ENCODE assay signal across 26 cellular contexts in the genomic region with DNA sequence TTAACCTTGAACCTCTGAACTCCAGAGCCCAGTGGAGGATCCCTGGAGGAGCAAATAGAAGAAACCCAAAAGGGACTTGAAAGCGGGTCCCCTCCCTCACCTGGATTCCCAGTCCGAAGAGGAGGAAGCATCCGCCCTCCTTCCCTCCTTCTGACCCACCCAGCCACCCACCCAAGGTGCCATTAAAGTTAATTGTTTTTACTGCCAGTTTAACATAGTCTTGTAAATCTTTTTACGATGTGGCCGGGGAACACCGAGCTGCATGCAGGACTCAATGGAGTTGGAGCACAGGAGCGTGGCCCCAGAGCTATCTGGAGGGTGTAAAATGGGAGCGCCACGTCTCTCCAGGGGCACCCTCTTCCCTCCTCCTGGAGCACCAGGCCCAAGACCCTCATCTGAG. TPM values are rescaled to one million over a fixed set of nuclear protein-coding genes. Genes with fewer than 3 reads are reported as not detected.
"Had no signal": no experiment of that assay in that cellular context is flagged by ENCODE, and none has a peak within 500 bp of the region (broad histone marks: within the 10 kb centered on the region; RNA-seq: fewer than 3 reads in every experiment).

No MANE protein-coding gene starts in this region.

- H3K4me3 ChIP-seq: coronary artery, esophagus squamous epithelium, heart right ventricle, lower lobe of right lung, psoas muscle, sigmoid colon, testis, tibial artery, upper lobe of right lung, uterus had no signal

- H3K9me3 ChIP-seq: esophagus squamous epithelium, heart right ventricle, lower lobe of right lung, neutrophil, psoas muscle, sigmoid colon, testis, upper lobe of right lung, uterus had no signal

- FAIRE-seq: islet of Langerhans had no signal

- DNase-seq: effector memory CD8-positive, alpha-beta T cell; erythroblast; esophagus squamous epithelium; foreskin melanocyte; glutamatergic neuron; heart right ventricle; hippocampal formation; kidney glomerular epithelial cell; left ventricle myocardium superior; lower lobe of right lung; naive B cell; psoas muscle; right cardiac atrium; sigmoid colon; stimulated activated CD4-positive, alpha-beta T cell treated with anti-CD3 and anti-CD28 coated beads, Interleukin-4, amount 100 ng/mL, for 4 hours; stimulated activated naive CD8-positive, alpha-beta T cell treated with anti-CD3 and anti-CD28 coated beads, Interleukin-15, Interleukin-2, amounts not matched to agents 100 U/mL and 50 U/mL, for 24 hours; substantia nigra; testis; tibial artery; upper lobe of right lung; uterus had no signal

- H3K4me1 ChIP-seq: psoas muscle, upper lobe of right lung, uterus had no signal

- H3K36me3 ChIP-seq: esophagus squamous epithelium, heart right ventricle, lower lobe of right lung, neutrophil, sigmoid colon, tibial artery, upper lobe of right lung, uterus had no signal

- H3K27ac ChIP-seq: coronary artery, esophagus squamous epithelium, heart right ventricle, lower lobe of right lung, neutrophil, psoas muscle, sigmoid colon, testis, tibial artery, upper lobe of right lung, uterus had no signal

- ATAC-seq: effector memory CD8-positive, alpha-beta T cell; heart right ventricle; left ventricle myocardium superior; lower lobe of right lung; natural killer cell treated with Interleukin-12 subunit alpha and Interleukin-12 subunit beta and Interleukin-15 and Interleukin-18, amount 100 ng/mL, for 72 hours; psoas muscle; right cardiac atrium; stimulated activated memory B cell treated with anti-CD40 and anti-IgM and Interleukin-4, amounts not matched to agents 10 μg/mL and 1 μg/mL and 100 μg/mL, for 72 hours; stimulated activated naive CD8-positive, alpha-beta T cell treated with anti-CD3 and anti-CD28 coated beads, Interleukin-15, Interleukin-2, amounts not matched to agents 100 U/mL and 50 U/mL, for 24 hours; upper lobe of right lung had no signal

- H3K27me3 ChIP-seq: testis, uterus had no signal

RNA-seq across cellular contexts. Expression of gene TBX3, which starts 49.9 kb away (rescaled TPM):
- total RNA-seq: natural killer cell treated with Interleukin-12 subunit alpha and Interleukin-12 subunit beta and Interleukin-15 and Interleukin-18, amount 100 ng/mL, for 72 hours had no signal
